2 cellular contexts compared by ENCODE assay signal in genomic region chr6:42168650-42169049, GRCh38.
TF ChIP-seq lines count a peak whose summit lies in the region.

No MANE protein-coding gene starts in this region.

TF ChIP-seq in HCT116, 20 proteins besides CTCF, POLR2A, EP300 and RAD21:
- TF ChIP-seq MAX (IDR thresholded peaks at IDR 0.05) (no peak), ATF3 (IDR thresholded peaks at IDR 0.05) (no peak), SP1 (IDR thresholded peaks at IDR 0.05; ENCODE audit: low read depth) (no peak), SIN3A (IDR thresholded peaks at IDR 0.05; ENCODE audit: low read depth) (no peak), SRF (IDR thresholded peaks at IDR 0.05; ENCODE audit: low read depth) (no peak), TCF7L2 (IDR thresholded peaks at IDR 0.05; ENCODE audit: borderline replicate concordance, extremely low read depth, insufficient read depth, insufficient read length) (no peak), CBX3 (IDR thresholded peaks at IDR 0.05; ENCODE audit: low read depth) (no peak), ELF1 (IDR thresholded peaks at IDR 0.05; ENCODE audit: borderline replicate concordance, low read depth) (no peak), CEBPB (IDR thresholded peaks at IDR 0.05; ENCODE audit: low read depth) (no peak), POLR2AphosphoS5 (IDR thresholded peaks at IDR 0.05; ENCODE audit: low read depth, low read length) (no peak), ZNF274 (IDR thresholded peaks at IDR 0.05; ENCODE audit: low read depth, low read length) (no peak), ZBTB33 (IDR thresholded peaks at IDR 0.05; ENCODE audit: extremely low read depth, insufficient replicate concordance, low read length) (no peak), EZH2phosphoT487 (IDR thresholded peaks at IDR 0.05; ENCODE audit: borderline replicate concordance) (no peak), ZFX (IDR thresholded peaks at IDR 0.05) (no peak)

TF ChIP-seq in K562, 482 proteins besides CTCF, POLR2A, EP300 and RAD21:
- TF ChIP-seq SETDB1 (IDR thresholded peaks at IDR 0.05; ENCODE audit: low read length), result no peak
- TF ChIP-seq CC2D1A (IDR thresholded peaks at IDR 0.05), result peak; percentile 61
- TF ChIP-seq TSHZ1 (CRISPR knock-in tag; IDR thresholded peaks at IDR 0.05), result no peak
- no peak for TF ChIP-seq ZNF75A (CRISPR knock-in tag; IDR thresholded peaks at IDR 0.05)
- TF ChIP-seq E2F6 (IDR thresholded peaks at IDR 0.05; ENCODE audit: borderline replicate concordance in 1 of 2, extremely low read depth in 1 of 2, insufficient read depth in 1 of 2, insufficient read length in 1 of 2, low read depth in 1 of 2, low read length in 1 of 2, poor library complexity in 1 of 2, severe bottlenecking in 1 of 2), result no peak
- TF ChIP-seq RBM14 (IDR thresholded peaks at IDR 0.05; ENCODE audit: borderline replicate concordance, insufficient read depth, low read depth, low read length), result no peak
- TF ChIP-seq ARID2 (IDR thresholded peaks at IDR 0.05), result 0 out of 2 replicates have a peak, but pooled peaks have one; percentile 76
- TF ChIP-seq NUFIP1 (IDR thresholded peaks at IDR 0.05; ENCODE audit: partially characterized antibody), result no peak
- no peak for TF ChIP-seq SMARCB1 (IDR thresholded peaks at IDR 0.05; ENCODE audit: insufficient read length, low read depth)
- TF ChIP-seq ZNF175 (CRISPR knock-in tag; IDR thresholded peaks at IDR 0.05; ENCODE audit: low read depth), result no peak
- TF ChIP-seq STAG1 (CRISPR knock-in tag; IDR thresholded peaks at IDR 0.05; ENCODE audit: borderline replicate concordance), result peak; percentile 28; the same call in 1 of the 2 replicates
- no peak for TF ChIP-seq SIRT6 (IDR thresholded peaks at IDR 0.05; ENCODE audit: low read depth, low read length)
- no peak for TF ChIP-seq GMEB1 (CRISPR knock-in tag; IDR thresholded peaks at IDR 0.05)
- no peak for TF ChIP-seq TAF15 (IDR thresholded peaks at IDR 0.05; ENCODE audit: low read depth, low read length)
- no peak for TF ChIP-seq RBM34 (IDR thresholded peaks at IDR 0.05; ENCODE audit: borderline replicate concordance, insufficient read depth, low read length)
- no peak for TF ChIP-seq ZZZ3 (IDR thresholded peaks at IDR 0.05)
- no peak for TF ChIP-seq TSC22D4 (tag; IDR thresholded peaks at IDR 0.05)
- TF ChIP-seq ATF4 (CRISPR knock-in tag; IDR thresholded peaks at IDR 0.05), result no peak
